In genomic region chr1:167057297-167057688, GRCh38 we compare ENCODE assay signal across 8 cellular contexts. TPM values are rescaled to one million over a fixed set of nuclear protein-coding genes. Genes with fewer than 3 reads are reported as not detected.
DNase-seq lines count a peak whose midpoint lies in the region; ATAC-seq, FAIRE-seq and TF ChIP-seq lines count a peak whose summit lies in the region.
"Had no signal": no experiment of that assay in that cellular context is flagged by ENCODE, and none has a peak within 500 bp of the region (broad histone marks: within the 10 kb centered on the region; RNA-seq: fewer than 3 reads in every experiment).

No MANE protein-coding gene starts in this region.

- H3K4me3 Mint-ChIP-seq in GM23338 = no peak overlapping the region
- H3K4me3 Mint-ChIP-seq: activated T-cell treated with anti-CD3 and anti-CD28 coated beads, Interleukin-2, amount 50 U/mL, for 4 hours had no signal

- peak; percentile 61 for TF ChIP-seq CTCF in GM10266 (IDR thresholded peaks at IDR 0.05; ENCODE audit: control insufficient read depth, insufficient read depth, low read depth, missing control alignments)
- peak; percentile 66 to 93 for TF ChIP-seq CTCF in GM23338 (conservative IDR thresholded peaks at IDR 0.05; ENCODE audit: low read depth in 2 of 2)
- peak; percentile 74 for TF ChIP-seq CTCF in choroid plexus epithelial cell (conservative IDR thresholded peaks at IDR 0.05; ENCODE audit: low read depth, low read length)

- no peaks in the 10 kb centered on the region for H3K27me3 ChIP-seq in GM23338 (ENCODE audit: insufficient read depth)

- H2AFZ ChIP-seq in GM23338 = peak overlapping the region; percentile 29; the same call in 1 of the 2 replicates

- H3K36me3 ChIP-seq in GM23338 (ENCODE audit: insufficient read depth) = no peaks in the 10 kb centered on the region

- no peaks in the 10 kb centered on the region for H3K9me3 Mint-ChIP-seq in GM23338
- H3K9me3 Mint-ChIP-seq: activated T-cell treated with anti-CD3 and anti-CD28 coated beads, Interleukin-2, amount 50 U/mL, for 4 hours had no signal

- H3K79me2 ChIP-seq in GM23338 (replicated peaks; ENCODE audit: insufficient read depth) = no peaks in the 10 kb centered on the region

- DNase-seq in GM10266 (ENCODE audit: extremely low spot score) (peak; percentile 41), GM23338 (ENCODE audit: low spot score) (peak; percentile 81), M059J (ENCODE audit: low read depth) (peak; percentile 77), RCC 7860 (ENCODE audit: low spot score) (peak; percentile 61), choroid plexus epithelial cell (ENCODE audit: low read depth) (peak; percentile 62), middle frontal gyrus (ENCODE audit: extremely low spot score, low spot score) (peak; percentile 50)
- DNase-seq: activated T-cell treated with anti-CD3 and anti-CD28 coated beads, Interleukin-2, amount 50 U/mL, for 4 hours had no signal

- no peak overlapping the region for H3K4me3 ChIP-seq in GM23338
- H3K4me3 ChIP-seq in choroid plexus epithelial cell (ENCODE audit: low read depth, low read length) = no peak overlapping the region

- no peaks in the 10 kb centered on the region; the same call in 2 of the 3 replicates for H3K36me3 Mint-ChIP-seq in GM23338 (ENCODE audit: low read depth)

- H3K4me1 ChIP-seq in GM23338 (ENCODE audit: insufficient read depth) = peaks cover 16% of the 10 kb centered on the region; the same call in 1 of the 2 replicates

- no peak for FAIRE-seq in RCC 7860 (lab: Jason Lieb, UNC)

- no peak overlapping the region for H3K4me2 ChIP-seq in GM23338

- H3K27ac Mint-ChIP-seq in GM23338 = no peak overlapping the region

- no peaks in the 10 kb centered on the region for H3K9me2 ChIP-seq in GM23338 (ENCODE audit: insufficient read depth)

- H3K27me3 Mint-ChIP-seq in GM23338 (ENCODE audit: insufficient read depth, low read depth, poor library complexity) = peaks cover 16% of the 10 kb centered on the region

- no peaks in the 10 kb centered on the region for H3F3A ChIP-seq in GM23338 (replicated peaks; ENCODE audit: low read depth)

- H3K27ac ChIP-seq in GM23338 (ENCODE audit: low read depth) = no peak overlapping the region

- no peaks in the 10 kb centered on the region for H4K20me1 ChIP-seq in GM23338 (replicated peaks; ENCODE audit: insufficient read depth)

- peaks cover 17% of the 10 kb centered on the region for H3K4me1 Mint-ChIP-seq in GM23338

- ATAC-seq in GM23338 (peak; percentile 75), GM18498 (IDR thresholded peaks at IDR 0.05; ENCODE audit: unreplicated experiment) (no peak)

TF ChIP-seq in GM23338, 12 proteins besides CTCF, POLR2A, EP300 and RAD21:
- TF ChIP-seq CREB1 (CRISPR knock-in tag; IDR thresholded peaks at IDR 0.05; ENCODE audit: low read depth) (no peak), POLR2AphosphoS5 (IDR thresholded peaks at IDR 0.05; ENCODE audit: low read depth) (no peak), ZNF114 (CRISPR knock-in tag; IDR thresholded peaks at IDR 0.05) (no peak)

RNA-seq across cellular contexts. Expression of gene GPA33, which starts 32.9 kb away (rescaled TPM):
- total RNA-seq in GM23338 (2014; rRNA removed; shearing (Covaris generic)) = 0.28 TPM in 1 of 2 replicates, not detected in the other
- 0.09 and 0.10 TPM in 2 replicates for polyA plus RNA-seq in GM23338 (2016; fragmentation: Nextera tagmentation; extraction: Ambion mirVana)
- 0.02 and 0.12 TPM in 2 replicates for total RNA-seq in M059J (2014; rRNA removed; shearing (Covaris generic))

RNA-seq across cellular contexts. Expression of gene STYXL2, which starts 36.6 kb away (rescaled TPM):
- 0.08 and 0.17 TPM in 2 replicates for total RNA-seq in GM23338 (2014; rRNA removed; shearing (Covaris generic))
- polyA plus RNA-seq in GM23338 (2016; fragmentation: Nextera tagmentation; extraction: Ambion mirVana) = 0.23 and 0.40 TPM in 2 replicates
- 0.02 TPM in 1 of 2 replicates, not detected in the other for total RNA-seq in M059J (2014; rRNA removed; shearing (Covaris generic))
- total RNA-seq: activated T-cell treated with anti-CD3 and anti-CD28 coated beads, Interleukin-2, amount 50 U/mL, for 4 hours had no signal
